In the genomic region with DNA sequence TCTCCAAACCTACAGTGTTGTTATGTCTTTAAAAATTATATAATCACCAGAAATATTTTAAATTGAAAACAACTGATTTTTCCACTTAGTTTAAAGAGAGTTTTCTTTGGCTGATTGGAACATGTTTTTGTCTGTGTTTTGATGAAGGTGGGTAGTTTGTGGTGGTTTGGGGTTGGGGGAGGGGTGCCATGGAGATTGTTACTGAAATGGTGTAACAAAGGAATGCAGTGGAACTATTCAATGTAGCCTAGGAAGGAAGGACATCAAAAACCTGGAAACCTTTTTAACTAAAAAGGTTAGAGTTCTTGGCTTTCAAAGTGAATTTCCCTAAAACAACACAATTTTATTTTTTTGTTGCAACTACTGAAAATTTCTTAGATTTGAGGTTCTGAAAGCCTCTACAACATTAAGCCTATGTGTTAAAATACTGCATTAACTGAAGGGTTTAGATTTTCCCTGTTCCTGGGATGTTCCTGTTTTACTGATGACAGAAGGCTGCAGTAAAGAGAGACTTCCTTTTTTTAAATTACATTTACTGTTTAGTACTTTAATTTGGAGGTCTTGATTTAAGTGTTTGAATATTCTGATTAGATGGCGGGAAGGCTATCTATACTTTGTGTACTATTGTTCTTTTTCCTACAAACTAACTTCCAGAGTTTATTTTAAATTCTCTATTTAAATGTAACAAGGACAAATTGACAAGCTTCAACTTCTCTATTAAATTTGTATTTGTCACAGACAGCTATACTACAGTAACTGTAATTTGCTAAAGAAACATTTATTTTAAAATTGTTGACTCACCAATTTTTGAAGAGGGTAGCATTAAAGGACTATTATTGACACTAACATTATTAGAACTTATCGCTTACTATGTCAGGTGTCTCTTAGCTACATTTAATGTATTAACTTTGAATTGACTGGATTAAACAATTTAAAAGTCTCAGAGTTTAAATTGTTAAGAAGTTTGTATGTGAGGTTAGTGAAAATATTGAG, we compare ENCODE assay signal across 8 cellular contexts.
A peak's percentile ranks its signal among the peaks of the same experiment; 100 is the strongest.
DNase-seq lines count a peak whose midpoint lies in the region; ATAC-seq and TF ChIP-seq lines count a peak whose summit lies in the region.

No MANE protein-coding gene starts in this region.

- H3K9me3 ChIP-seq in CD4-positive, alpha-beta T cell (ENCODE audit: control insufficient read depth, low read length), result no peaks in the 10 kb centered on the region
- no peaks in the 10 kb centered on the region for H3K9me3 ChIP-seq in Loucy (ENCODE audit: insufficient read depth, low read depth, low read length)
- H3K9me3 ChIP-seq in mesodermal cell (ENCODE audit: control insufficient read depth, low read length), result no peaks in the 10 kb centered on the region
- H3K9me3 ChIP-seq in A673 (ENCODE audit: low read depth, low read length, poor library complexity, severe bottlenecking), result no peaks in the 10 kb centered on the region

- no TSS peak for BruUV-seq in A673 (replicated peaks; lab: Mats Ljungman, UMichigan)

- no peak for ATAC-seq in CD4-positive, alpha-beta T cell (ENCODE audit: poor library complexity)
- no peak for ATAC-seq in activated naive CD8-positive, alpha-beta T cell treated with anti-CD3 and anti-CD28 coated beads, Interleukin-2, amount 50 U/mL, for 24 hours
- no peak for ATAC-seq in stimulated activated naive B cell treated with anti-CD40 and anti-IgM and Interleukin-4, amounts not matched to agents 10 μg/mL and 1 μg/mL and 100 μg/mL, for 72 hours (replicated peaks)
- no peak for ATAC-seq in GM21528 (IDR thresholded peaks at IDR 0.05; ENCODE audit: low FRiP score, unreplicated experiment)

- no peaks in the 10 kb centered on the region for H3K27me3 Mint-ChIP-seq in CD4-positive, alpha-beta T cell
- H3K27me3 Mint-ChIP-seq in activated naive CD8-positive, alpha-beta T cell treated with anti-CD3 and anti-CD28 coated beads, Interleukin-2, amount 50 U/mL, for 24 hours, result no peaks in the 10 kb centered on the region
- no peaks in the 10 kb centered on the region for H3K27me3 Mint-ChIP-seq in stimulated activated naive B cell treated with anti-CD40 and anti-IgM and Interleukin-4, amounts not matched to agents 10 μg/mL and 1 μg/mL and 100 μg/mL, for 72 hours

- TF ChIP-seq CTCF in CD4-positive, alpha-beta T cell (IDR thresholded peaks at IDR 0.05), result no peak
- no peak for TF ChIP-seq CTCF in Loucy (conservative IDR thresholded peaks at IDR 0.05; ENCODE audit: low read length)
- TF ChIP-seq CTCF in A673 (conservative IDR thresholded peaks at IDR 0.05; ENCODE audit: low read depth, low read length), result no peak

- H2AFZ ChIP-seq in Loucy (ENCODE audit: low read length), result no peak overlapping the region

- no peaks in the 10 kb centered on the region for H3K36me3 Mint-ChIP-seq in CD4-positive, alpha-beta T cell (ENCODE audit: low read depth)
- H3K36me3 Mint-ChIP-seq in activated naive CD8-positive, alpha-beta T cell treated with anti-CD3 and anti-CD28 coated beads, Interleukin-2, amount 50 U/mL, for 24 hours (ENCODE audit: low read depth), result no peaks in the 10 kb centered on the region
- peaks cover 0 to 3% of the 10 kb centered on the region in 2 donors for H3K36me3 Mint-ChIP-seq in stimulated activated naive B cell treated with anti-CD40 and anti-IgM and Interleukin-4, amounts not matched to agents 10 μg/mL and 1 μg/mL and 100 μg/mL, for 72 hours

- H3K9ac ChIP-seq in Loucy (ENCODE audit: low read depth, low read length, poor library complexity, severe bottlenecking), result peak overlapping the region; percentile 80

- H3K4me2 ChIP-seq in Loucy (ENCODE audit: low read depth, low read length, poor library complexity, severe bottlenecking), result peak overlapping the region; percentile 80

- peaks cover 24% of the 10 kb centered on the region for H3F3A ChIP-seq in Loucy (ENCODE audit: low read depth)

- intact Hi-C loops in CD4-positive, alpha-beta T cell (cut with DNase I, micrococcal nuclease), result loop anchor here in 1 of 2 experiments (2.0 kb wide), 1 partner anchor 15 kb away; no protein-coding TSS in a partner anchor
- intact Hi-C loops in A673 (cut with micrococcal nuclease; ENCODE audit: unreplicated experiment), result no loop called here

- no peaks in the 10 kb centered on the region for H3K9me2 ChIP-seq in Loucy (replicated peaks; ENCODE audit: low read depth, low read length)

- peaks cover 89% of the 10 kb centered on the region for H3K79me2 ChIP-seq in Loucy (ENCODE audit: insufficient read depth, low read length)

- peaks cover 92% of the 10 kb centered on the region for H3K4me1 Mint-ChIP-seq in CD4-positive, alpha-beta T cell (ENCODE audit: low read depth)
- peaks cover 76% of the 10 kb centered on the region for H3K4me1 Mint-ChIP-seq in activated naive CD8-positive, alpha-beta T cell treated with anti-CD3 and anti-CD28 coated beads, Interleukin-2, amount 50 U/mL, for 24 hours
- peaks cover 25 to 49% of the 10 kb centered on the region in 2 donors for H3K4me1 Mint-ChIP-seq in stimulated activated naive B cell treated with anti-CD40 and anti-IgM and Interleukin-4, amounts not matched to agents 10 μg/mL and 1 μg/mL and 100 μg/mL, for 72 hours

- no CpG with 5 or more reads among the region's 2 CpGs for WGBS in mesodermal cell (ENCODE audit: insufficient coverage in 2 of 2), 2 experiments

- H3K4me1 ChIP-seq in Loucy (ENCODE audit: insufficient read depth, low read length, poor library complexity, severe bottlenecking) (peaks cover 86% of the 10 kb centered on the region), mesodermal cell (ENCODE audit: control insufficient read depth, insufficient read depth, low read length, poor library complexity, severe bottlenecking) (peaks cover 37% of the 10 kb centered on the region), A673 (ENCODE audit: insufficient read depth, low read length, poor library complexity, severe bottlenecking) (peaks cover 50% of the 10 kb centered on the region)

- POLR2A ChIA-PET in CD4-positive, alpha-beta T cell (lab: Charles Lee), result interaction anchor here (0.6 to 2.0 kb wide), 11 partner anchors 8 to 88 kb away, joined by 3 to 19 read pairs (median 7); partner anchors contain the start of gene LIMS1
- POLR2A ChIA-PET in A673 (lab: Charles Lee; ENCODE audit: low non-redundant PET), result no interaction called here

- H4K20me1 ChIP-seq in Loucy (ENCODE audit: insufficient read depth, low read length, poor library complexity, severe bottlenecking), result peaks cover 12% of the 10 kb centered on the region

- peak overlapping the region; percentile 89 for H3K4me3 Mint-ChIP-seq in CD4-positive, alpha-beta T cell
- peak overlapping the region; percentile 79 for H3K4me3 Mint-ChIP-seq in activated naive CD8-positive, alpha-beta T cell treated with anti-CD3 and anti-CD28 coated beads, Interleukin-2, amount 50 U/mL, for 24 hours
- no peak overlapping the region for H3K4me3 Mint-ChIP-seq in stimulated activated naive B cell treated with anti-CD40 and anti-IgM and Interleukin-4, amounts not matched to agents 10 μg/mL and 1 μg/mL and 100 μg/mL, for 72 hours

- H3K27me3 ChIP-seq in CD4-positive, alpha-beta T cell (ENCODE audit: control insufficient read depth, insufficient read depth, low read length), result no peaks in the 10 kb centered on the region
- H3K27me3 ChIP-seq in Loucy (ENCODE audit: insufficient read depth, low read length, poor library complexity, severe bottlenecking) (no peaks in the 10 kb centered on the region), A673 (replicated peaks; ENCODE audit: insufficient read depth, low read depth, low read length, poor library complexity) (no peaks in the 10 kb centered on the region)

- H3K36me3 ChIP-seq in Loucy (ENCODE audit: insufficient read depth, low read length), result no peaks in the 10 kb centered on the region
- H3K36me3 ChIP-seq in mesodermal cell (ENCODE audit: control insufficient read depth, insufficient read depth, low read length), result peaks cover 4% of the 10 kb centered on the region
- H3K36me3 ChIP-seq in A673 (ENCODE audit: insufficient read depth, low read length, poor library complexity, severe bottlenecking), result no peaks in the 10 kb centered on the region

- H3K9me3 Mint-ChIP-seq in CD4-positive, alpha-beta T cell, result no peaks in the 10 kb centered on the region
- H3K9me3 Mint-ChIP-seq in activated naive CD8-positive, alpha-beta T cell treated with anti-CD3 and anti-CD28 coated beads, Interleukin-2, amount 50 U/mL, for 24 hours, result no peaks in the 10 kb centered on the region
- no peaks in the 10 kb centered on the region for H3K9me3 Mint-ChIP-seq in stimulated activated naive B cell treated with anti-CD40 and anti-IgM and Interleukin-4, amounts not matched to agents 10 μg/mL and 1 μg/mL and 100 μg/mL, for 72 hours

- peak in 5 of 10 experiments; percentile 18 to 35 (median 34) for DNase-seq in CD4-positive, alpha-beta T cell
- no peak for DNase-seq in activated naive CD8-positive, alpha-beta T cell treated with anti-CD3 and anti-CD28 coated beads, Interleukin-2, amount 50 U/mL, for 24 hours
- DNase-seq in stimulated activated naive B cell treated with anti-CD40 and anti-IgM and Interleukin-4, amounts not matched to agents 10 μg/mL and 1 μg/mL and 100 μg/mL, for 72 hours, result no peak
- DNase-seq in A673 (ENCODE audit: low spot score) (no peak), NCI-H748 (lab: John Stamatoyannopoulos, UW; ENCODE audit: unreplicated experiment) (no peak)

- peak overlapping the region; percentile 76 for H3K4me3 ChIP-seq in Loucy (ENCODE audit: low read length, poor library complexity, severe bottlenecking)
- no peak overlapping the region for H3K4me3 ChIP-seq in mesodermal cell (ENCODE audit: extremely low read depth, insufficient read depth, low read length, poor library complexity, severe bottlenecking)
- H3K4me3 ChIP-seq in A673 (ENCODE audit: low read depth, low read length, poor library complexity, severe bottlenecking), result no peak overlapping the region

- H3K27ac ChIP-seq in CD4-positive, alpha-beta T cell (ENCODE audit: low read depth, low read length), result peak overlapping the region; percentile 73
- H3K27ac ChIP-seq in mesodermal cell (ENCODE audit: low read depth, low read length, severe bottlenecking) (peak overlapping the region; percentile 72), A673 (ENCODE audit: low read depth, low read length, poor library complexity, severe bottlenecking) (no peak overlapping the region)

- peak overlapping the region; percentile 90 for H3K27ac Mint-ChIP-seq in CD4-positive, alpha-beta T cell
- H3K27ac Mint-ChIP-seq in activated naive CD8-positive, alpha-beta T cell treated with anti-CD3 and anti-CD28 coated beads, Interleukin-2, amount 50 U/mL, for 24 hours, result peak overlapping the region; percentile 89
- no peak overlapping the region for H3K27ac Mint-ChIP-seq in stimulated activated naive B cell treated with anti-CD40 and anti-IgM and Interleukin-4, amounts not matched to agents 10 μg/mL and 1 μg/mL and 100 μg/mL, for 72 hours

- CTCF ChIA-PET in CD4-positive, alpha-beta T cell (lab: Charles Lee), result interaction anchor here (2.2 to 21.0 kb wide), 2 partner anchors 9 to 13 kb away, joined by 6 to 309 read pairs; no protein-coding TSS in a partner anchor
- CTCF ChIA-PET in A673 (lab: Charles Lee), result interaction anchor here (0.7 kb wide), 1 partner anchor 366 kb away, joined by 5 read pairs; no protein-coding TSS in a partner anchor

Comparison
In these comparisons a context has a peak if more than half of its experiments do, and no peak if none do; other contexts are left out.
1. H3K4me3 Mint-ChIP-seq: peak in CD4-positive, alpha-beta T cell (single experiment) and activated naive CD8-positive, alpha-beta T cell treated with anti-CD3 and anti-CD28 coated beads, Interleukin-2, amount 50 U/mL, for 24 hours (single experiment); none in stimulated activated naive B cell treated with anti-CD40 and anti-IgM and Interleukin-4, amounts not matched to agents 10 μg/mL and 1 μg/mL and 100 μg/mL, for 72 hours (0 of 2).